In the genomic region with DNA sequence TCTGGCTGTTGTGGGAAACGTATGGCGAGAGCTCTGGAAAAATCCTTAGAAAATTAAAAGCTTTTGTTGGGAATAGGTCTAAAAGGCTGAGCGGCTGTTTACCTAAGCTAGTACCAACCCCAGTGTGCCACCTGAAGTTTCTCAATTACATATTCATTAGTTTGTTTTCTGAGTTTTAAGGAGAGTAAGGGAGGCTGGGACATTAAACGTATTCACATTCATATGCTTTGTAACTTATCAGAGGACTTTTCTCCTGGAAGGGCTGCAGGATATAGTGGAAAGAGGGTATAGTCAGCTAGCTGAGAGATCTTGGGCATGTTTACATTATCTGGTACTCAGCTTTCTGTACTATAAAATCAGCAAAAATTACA, we compare ENCODE assay signal across 9 cellular contexts. TPM values are rescaled to one million over a fixed set of nuclear protein-coding genes. Genes with fewer than 3 reads are reported as not detected.
DNase-seq lines count a peak whose midpoint lies in the region; ATAC-seq and TF ChIP-seq lines count a peak whose summit lies in the region.
"Had no signal": no experiment of that assay in that cellular context is flagged by ENCODE, and none has a peak within 500 bp of the region (broad histone marks: within the 10 kb centered on the region; RNA-seq: fewer than 3 reads in every experiment).

No MANE protein-coding gene starts in this region.

- H3K36me3 ChIP-seq in body of pancreas (replicated peaks in 1 of 2; ENCODE audit: insufficient read depth in 1 of 2, low read depth in 2 of 2) (no peaks in the 10 kb centered on the region), kidney epithelial cell (ENCODE audit: control insufficient read depth, insufficient read depth, low read length) (no peaks in the 10 kb centered on the region), transverse colon (no peaks in the 10 kb centered on the region)
- H3K36me3 ChIP-seq: neutrophil had no signal

- 27 to 41% methylated on average over 4 of the region's 4 CpGs for WGBS in body of pancreas, 2 donors
- WGBS in transverse colon (ENCODE audit: low coverage in 1 of 2), 2 donors: 10 to 32% methylated on average over 4 of the region's 4 CpGs

- H3K27ac ChIP-seq in body of pancreas (peak overlapping the region; percentile 87 to 97 (median 94)), transverse colon (peak overlapping the region; percentile 90 to 95 (median 92))
- H3K27ac ChIP-seq: neutrophil had no signal

- TF ChIP-seq POLR2A in body of pancreas (IDR thresholded peaks at IDR 0.05): peak in 1 of 3 donors; percentile 21
- no peak for TF ChIP-seq POLR2A in transverse colon (IDR thresholded peaks at IDR 0.05)

- TF ChIP-seq CTCF in body of pancreas (IDR thresholded peaks at IDR 0.05): no peak
- no peak for TF ChIP-seq CTCF in kidney epithelial cell (IDR thresholded peaks at IDR 0.05; ENCODE audit: insufficient read depth, low read length, poor library complexity, severe bottlenecking)
- no peak for TF ChIP-seq CTCF in transverse colon (IDR thresholded peaks at IDR 0.05)

- H3K27me3 ChIP-seq in body of pancreas (no peaks in the 10 kb centered on the region), kidney epithelial cell (ENCODE audit: control insufficient read depth, insufficient read depth, low read length) (no peaks in the 10 kb centered on the region), transverse colon (peaks cover 3% of the 10 kb centered on the region)

- in situ Hi-C loops in transverse colon (cut with MboI; ENCODE audit: low pct_ligation_motif_present in 1 of 4, low pct_unique_long_range_greater_than_20kb in 1 of 4, low sequenced_read_pairs in 3 of 4): loop anchor here in 1 of 4 donors (25.0 kb wide), 1 partner anchor 280 kb away; no protein-coding TSS in a partner anchor
- in situ Hi-C loops in KBM-7 (cut with MboI; ENCODE audit: low pct_unique_long_range_greater_than_20kb, low sequenced_read_pairs): no loop called here

- intact Hi-C loops in body of pancreas (cut with DNase I): no loop called here
- intact Hi-C loops in transverse colon (cut with DNase I; ENCODE audit: low total_unique reads): no loop called here

- TF ChIP-seq EP300 in transverse colon (IDR thresholded peaks at IDR 0.05; ENCODE audit: low read depth): no peak

- ATAC-seq in body of pancreas: no peak

- DNase-seq in DMS79 treated with DMSO at 0.1 percent for 48 hours (lab: John Stamatoyannopoulos, UW) (peak; percentile 63), DMS79 (lab: John Stamatoyannopoulos, UW) (no peak), body of pancreas (no peak), kidney epithelial cell (ENCODE audit: low read depth) (no peak), transverse colon (no peak), NCI-H2196 treated with DMSO at 0.1 percent for 48 hours (lab: John Stamatoyannopoulos, UW; ENCODE audit: unreplicated experiment) (no peak), KBM-7 (no peak)
- no peak for DNase-seq in activated naive CD4-positive, alpha-beta T cell treated with anti-CD3 and anti-CD28 coated beads, Interleukin-2, amount 50 U/mL, for 16 hours

- H3K4me1 ChIP-seq in body of pancreas: peaks cover 29% of the 10 kb centered on the region
- H3K4me1 ChIP-seq in transverse colon: peaks cover 0 to 32% (median 14%) of the 10 kb centered on the region in 4 donors

- H3K4me3 ChIP-seq in body of pancreas: no peak overlapping the region
- peak overlapping the region; percentile 97 for H3K4me3 ChIP-seq in kidney epithelial cell (ENCODE audit: low read depth, low read length)
- H3K4me3 ChIP-seq in transverse colon: peak overlapping the region in 3 of 4 donors; percentile 81 to 94 (median 88)

- H3K9me3 ChIP-seq in body of pancreas (no peaks in the 10 kb centered on the region), transverse colon (no peaks in the 10 kb centered on the region)
- H3K9me3 ChIP-seq: neutrophil had no signal

RNA-seq across cellular contexts. Expression of gene PAWR, which starts 1.5 kb away (rescaled TPM):
- total RNA-seq in body of pancreas (10 to 100 TPM; 19.8 to 49.0 TPM), kidney epithelial cell (92.0 and 98.3 TPM in 2 replicates), transverse colon (100 to 1,000 TPM in 2 of 4 donors, 10 to 100 TPM in 2; 82.3 to 188 (median 115) TPM)

Comparison
In these comparisons a context has a peak if more than half of its experiments do, and no peak if none do; other contexts are left out.
1. H3K4me3 ChIP-seq: peak in kidney epithelial cell (single experiment) and transverse colon (3 of 4); none in body of pancreas (0 of 2).